Comparison of ENCODE assay signal across 24 cellular contexts in genomic region chr14:96730386-96730785, GRCh38.
"Had no signal": no experiment of that assay in that cellular context is flagged by ENCODE, and none has a peak within 500 bp of the region (broad histone marks: within the 10 kb centered on the region; RNA-seq: fewer than 3 reads in every experiment).

No MANE protein-coding gene starts in this region.

- H3K4me1 ChIP-seq: left ventricle myocardium inferior, neural progenitor cell, right atrium auricular region, right lobe of liver, tibial nerve, uterus had no signal

- H3K27me3 ChIP-seq: neural progenitor cell, ovary, right atrium auricular region, right lobe of liver, uterus had no signal

- H3K27ac ChIP-seq: left ventricle myocardium inferior, neural progenitor cell, ovary, right atrium auricular region, right lobe of liver, tibial nerve, uterus had no signal

- ATAC-seq: left colon; naive thymus-derived CD8-positive, alpha-beta T cell; right lobe of liver; stimulated activated memory B cell treated with anti-CD40 and anti-IgM and Interleukin-4, amounts not matched to agents 10 μg/mL and 1 μg/mL and 100 μg/mL, for 72 hours; stimulated activated naive CD8-positive, alpha-beta T cell treated with anti-CD3 and anti-CD28 coated beads, Interleukin-15, amount 100 ng/mL, for 72 hours had no signal

- H2AFZ ChIP-seq: neural progenitor cell had no signal

- DNase-seq: hippocampal formation; immature natural killer cell; kidney; left colon; left ventricle myocardium inferior; mesendoderm; midbrain; naive thymus-derived CD8-positive, alpha-beta T cell; ovary; right lobe of liver; stimulated activated CD4-positive, alpha-beta T cell treated with anti-CD3 and anti-CD28 coated beads, Interleukin-1b, Interleukin-23, amount 100 ng/mL, for 48 hours; stimulated activated CD4-positive, alpha-beta T cell treated with anti-CD3 and anti-CD28 coated beads, Interleukin-2, amount 100 ng/mL, for 48 hours; stimulated activated CD4-positive, alpha-beta T cell treated with anti-CD3 and anti-CD28 coated beads, Interleukin-4, amount 100 ng/mL, for 4 hours; stimulated activated CD8-positive, alpha-beta memory T cell treated with anti-CD3 and anti-CD28 coated beads, Interleukin-4, amount 100 ng/mL, for 48 hours; stimulated activated naive CD4-positive, alpha-beta T cell treated with Interleukin-2 at 50 U/mL for 16 hours; stimulated activated naive CD8-positive, alpha-beta T cell treated with anti-CD3 and anti-CD28 coated beads, Interleukin-15, amount 100 ng/mL, for 72 hours; substantia nigra; uterus had no signal

- H3K4me2 ChIP-seq: neural progenitor cell, smooth muscle cell had no signal

- H3K9ac ChIP-seq: neural progenitor cell had no signal

- H3K4me3 ChIP-seq: left ventricle myocardium inferior, lung, neural progenitor cell, ovary, right atrium auricular region, right lobe of liver, smooth muscle cell, tibial nerve, uterus had no signal

- H3K9me3 ChIP-seq: ovary, right atrium auricular region, right lobe of liver, uterus had no signal

- H3K36me3 ChIP-seq: left ventricle myocardium inferior, neural progenitor cell, ovary, right atrium auricular region, right lobe of liver, tibial nerve, uterus had no signal
